Comparison of ENCODE assay signal across 1 cellular context in genomic region chr9:97362777-97363545, GRCh38.
TF ChIP-seq lines count a peak whose summit lies in the region.

No MANE protein-coding gene starts in this region.

TF ChIP-seq in WTC11, 78 proteins besides CTCF, POLR2A, EP300 and RAD21 (continued from another document):
- TF ChIP-seq MLX (CRISPR knock-in tag; IDR thresholded peaks at IDR 0.05): no peak
- peak; percentile 73 for TF ChIP-seq ZNF423 (CRISPR knock-in tag; IDR thresholded peaks at IDR 0.05)
- TF ChIP-seq ATF2 (CRISPR knock-in tag; IDR thresholded peaks at IDR 0.05; ENCODE audit: borderline replicate concordance, low read depth): no peak
